Comparison of ENCODE assay signal across 1 cellular context in genomic region chr17:82753201-82753464, GRCh38.
TF ChIP-seq lines count a peak whose summit lies in the region.

No MANE protein-coding gene starts in this region.

TF ChIP-seq in K562, 482 proteins besides CTCF, POLR2A, EP300 and RAD21:
- no peak for TF ChIP-seq RNF2 (IDR thresholded peaks at IDR 0.05)
- TF ChIP-seq CHD1 (IDR thresholded peaks at IDR 0.05; ENCODE audit: low read length) = peak; percentile 6
- no peak for TF ChIP-seq ZNF696 (CRISPR knock-in tag; conservative IDR thresholded peaks at IDR 0.05)
- no peak for TF ChIP-seq ZNF507 (tag; conservative IDR thresholded peaks at IDR 0.05)
- TF ChIP-seq TCF15 (CRISPR knock-in tag; IDR thresholded peaks at IDR 0.05) = no peak
- TF ChIP-seq NFATC3 (IDR thresholded peaks at IDR 0.05) = no peak
- TF ChIP-seq SP1 (CRISPR knock-in tag; IDR thresholded peaks at IDR 0.05) = no peak
- no peak for TF ChIP-seq DPF2 (IDR thresholded peaks at IDR 0.05)
- no peak for TF ChIP-seq USF2 (CRISPR knock-in tag; IDR thresholded peaks at IDR 0.05)
- no peak for TF ChIP-seq ZNF133 (CRISPR knock-in tag; IDR thresholded peaks at IDR 0.05)
- no peak for TF ChIP-seq ZNF347 (CRISPR knock-in tag; IDR thresholded peaks at IDR 0.05; ENCODE audit: low read depth)
- no peak for TF ChIP-seq ZNF24 (IDR thresholded peaks at IDR 0.05)
- TF ChIP-seq KDM1A (IDR thresholded peaks at IDR 0.05) = no peak; a peak in 1 of 4 replicates
- peak in 1 of 2 experiments; percentile 28; a peak in 1 of 4 replicates for TF ChIP-seq SIN3A (IDR thresholded peaks at IDR 0.05; ENCODE audit: borderline replicate concordance in 2 of 2, control insufficient read depth in 1 of 2, low read depth in 2 of 2, low read length in 2 of 2)
- TF ChIP-seq TBL1XR1 (IDR thresholded peaks at IDR 0.05; ENCODE audit: low read length in 2 of 2) = no peak
- no peak for TF ChIP-seq CSDE1 (IDR thresholded peaks at IDR 0.05)
